Comparison of ENCODE assay signal across 9 cellular contexts in genomic region chr2:235551965-235552364, GRCh38. TPM values are rescaled to one million over a fixed set of nuclear protein-coding genes. Genes with fewer than 3 reads are reported as not detected.
DNase-seq lines count a peak whose midpoint lies in the region; ATAC-seq and TF ChIP-seq lines count a peak whose summit lies in the region.
"Had no signal": no experiment of that assay in that cellular context is flagged by ENCODE, and none has a peak within 500 bp of the region (broad histone marks: within the 10 kb centered on the region; RNA-seq: fewer than 3 reads in every experiment).

No MANE protein-coding gene starts in this region.

- peak; percentile 50 for DNase-seq in NCI-H82 (lab: John Stamatoyannopoulos, UW)
- no peak for DNase-seq in NCI-H82 treated with DMSO at 0.1 percent for 48 hours (lab: John Stamatoyannopoulos, UW; ENCODE audit: unreplicated experiment)
- peak; percentile 79 for DNase-seq in NCI-H510A treated with DMSO at 0.1 percent for 48 hours (lab: John Stamatoyannopoulos, UW)
- peak; percentile 68 for DNase-seq in chondrocyte (ENCODE audit: low spot score)
- peak; percentile 66 to 81 (median 74) for DNase-seq in right lobe of liver

- TF ChIP-seq CTCF in chondrocyte (IDR thresholded peaks at IDR 0.05) (peak; percentile 74), right lobe of liver (IDR thresholded peaks at IDR 0.05) (peak; percentile 56 to 77 (median 68))

- no peaks in the 10 kb centered on the region for H3K27me3 Mint-ChIP-seq in chondrocyte (ENCODE audit: low read depth)

- H3K9me3 ChIP-seq in right lobe of liver = no peaks in the 10 kb centered on the region

- intact Hi-C loops in right lobe of liver (cut with DNase I) = no loop called here

- H3K36me3 Mint-ChIP-seq in chondrocyte (ENCODE audit: low read depth) = no peaks in the 10 kb centered on the region
- H3K36me3 Mint-ChIP-seq: activated naive CD4-positive, alpha-beta T cell treated with anti-CD3 and anti-CD28 coated beads, Interleukin-2, amount 50 U/mL, for 24 hours had no signal

- no peak overlapping the region for H3K4me3 ChIP-seq in right lobe of liver

- peaks cover 14% of the 10 kb centered on the region for H3K4me1 Mint-ChIP-seq in chondrocyte (ENCODE audit: low read depth)
- H3K4me1 Mint-ChIP-seq: activated naive CD4-positive, alpha-beta T cell treated with anti-CD3 and anti-CD28 coated beads, Interleukin-2, amount 50 U/mL, for 24 hours had no signal

- ATAC-seq in right lobe of liver (peak; percentile 95 to 98 (median 96)), GM21825 (IDR thresholded peaks at IDR 0.05; ENCODE audit: unreplicated experiment) (no peak), HG03159 (IDR thresholded peaks at IDR 0.05; ENCODE audit: unreplicated experiment) (no peak), HG03280 (IDR thresholded peaks at IDR 0.05; ENCODE audit: unreplicated experiment) (no peak)

- no peaks in the 10 kb centered on the region for H3K36me3 ChIP-seq in right lobe of liver

- WGBS in right lobe of liver (ENCODE audit: insufficient coverage, low coverage, low lambda C conversion rate, missing lambda C conversion rate) = 11% methylated on average over 8 of the region's 8 CpGs

- no peak for TF ChIP-seq POLR2A in right lobe of liver (IDR thresholded peaks at IDR 0.05)

- H3K4me3 Mint-ChIP-seq in chondrocyte (ENCODE audit: unreplicated experiment) = no peak overlapping the region
- H3K4me3 Mint-ChIP-seq: activated naive CD4-positive, alpha-beta T cell treated with anti-CD3 and anti-CD28 coated beads, Interleukin-2, amount 50 U/mL, for 24 hours had no signal

- no peak overlapping the region for H3K27ac Mint-ChIP-seq in chondrocyte (ENCODE audit: unreplicated experiment)
- H3K27ac Mint-ChIP-seq: activated naive CD4-positive, alpha-beta T cell treated with anti-CD3 and anti-CD28 coated beads, Interleukin-2, amount 50 U/mL, for 24 hours had no signal

- peaks cover 0 to 13% (median 2%) of the 10 kb centered on the region in 4 donors for H3K4me1 ChIP-seq in right lobe of liver

- H3K27me3 ChIP-seq in right lobe of liver = no peaks in the 10 kb centered on the region

- no peak overlapping the region for H3K27ac ChIP-seq in right lobe of liver

- no peaks in the 10 kb centered on the region for H3K9me3 Mint-ChIP-seq in chondrocyte (ENCODE audit: low read depth)
- H3K9me3 Mint-ChIP-seq: activated naive CD4-positive, alpha-beta T cell treated with anti-CD3 and anti-CD28 coated beads, Interleukin-2, amount 50 U/mL, for 24 hours had no signal

RNA-seq across cellular contexts. Expression of gene AGAP1, which starts 58.1 kb away (rescaled TPM):
- total RNA-seq in chondrocyte (35.5 to 46.7 TPM (median 39.0 TPM) in 3 replicates), right lobe of liver (10 to 100 TPM in 3 of 6 experiments, 1 to 10 TPM in 3; 8.1 to 11.2 (median 9.8) TPM)

Comparison
In these comparisons a context has a peak if more than half of its experiments do, and no peak if none do; other contexts are left out.
1. ATAC-seq: peak in right lobe of liver (4 of 4); none in GM21825 (single experiment), HG03159 (single experiment) and HG03280 (single experiment).